Comparison of ENCODE assay signal across 12 cellular contexts in genomic region chr7:66125052-66125694, GRCh38. TPM values are rescaled to one million over a fixed set of nuclear protein-coding genes. Genes with fewer than 3 reads are reported as not detected.
DNase-seq lines count a peak whose midpoint lies in the region; ATAC-seq, FAIRE-seq and TF ChIP-seq lines count a peak whose summit lies in the region.
"Had no signal": no experiment of that assay in that cellular context is flagged by ENCODE, and none has a peak within 500 bp of the region (broad histone marks: within the 10 kb centered on the region; RNA-seq: fewer than 3 reads in every experiment).

No MANE protein-coding gene starts in this region.

- H3K4me3 Mint-ChIP-seq in activated CD4-positive, alpha-beta T cell treated with anti-CD3 and anti-CD28 coated beads, Interleukin-2, amount 10 ng/mL, durations not matched to agents 24 days and 14 days, result peak overlapping the region; percentile 17
- H3K4me3 Mint-ChIP-seq in activated CD4-positive, alpha-beta memory T cell treated with anti-CD3 and anti-CD28 coated beads for 36 hours, result no peak overlapping the region

- H3K36me3 ChIP-seq in heart left ventricle (peaks cover 0 to 8% (median 0%) of the 10 kb centered on the region in 9 donors), spleen (peaks cover 0 to 29% (median 5%) of the 10 kb centered on the region in 6 donors), small intestine (ENCODE audit: control insufficient read depth in 2 of 2, insufficient read depth in 2 of 2, low read length in 2 of 2) (no peaks in the 10 kb centered on the region)

- H3K4me3 ChIP-seq in heart left ventricle (no peak overlapping the region), spleen (peak overlapping the region in 1 of 8 donors; percentile 2), small intestine (ENCODE audit: low read depth in 1 of 2, low read length in 2 of 2) (no peak overlapping the region)

- POLR2A ChIA-PET in activated CD4-positive, alpha-beta memory T cell treated with anti-CD3 and anti-CD28 coated beads for 36 hours (lab: Charles Lee), result interaction anchor here (0.5 kb wide), 1 partner anchor 14 kb away, joined by 3 read pairs; no protein-coding TSS in a partner anchor

- H3K27me3 Mint-ChIP-seq in activated CD4-positive, alpha-beta T cell treated with anti-CD3 and anti-CD28 coated beads, Interleukin-2, amount 10 ng/mL, durations not matched to agents 24 days and 14 days, result no peaks in the 10 kb centered on the region
- no peaks in the 10 kb centered on the region for H3K27me3 Mint-ChIP-seq in activated CD4-positive, alpha-beta memory T cell treated with anti-CD3 and anti-CD28 coated beads for 36 hours

- no peak for FAIRE-seq in small intestine (lab: Jason Lieb, UNC)
- FAIRE-seq: H1 had no signal

- TF ChIP-seq CTCF in heart left ventricle (IDR thresholded peaks at IDR 0.05) (no peak), spleen (IDR thresholded peaks at IDR 0.05 in 8 of 11, conservative IDR thresholded peaks at IDR 0.05 in 3 of 11) (no peak)

- H3K27ac Mint-ChIP-seq in activated CD4-positive, alpha-beta T cell treated with anti-CD3 and anti-CD28 coated beads, Interleukin-2, amount 10 ng/mL, durations not matched to agents 24 days and 14 days, result peak overlapping the region; percentile 12
- H3K27ac Mint-ChIP-seq in activated CD4-positive, alpha-beta memory T cell treated with anti-CD3 and anti-CD28 coated beads for 36 hours, result peak overlapping the region; percentile 47

- peaks cover 0 to 50% (median 32%) of the 10 kb centered on the region in 12 donors for H3K4me1 ChIP-seq in heart left ventricle
- H3K4me1 ChIP-seq in spleen, result peaks cover 19 to 93% (median 70%) of the 10 kb centered on the region in 6 donors
- H3K4me1 ChIP-seq in small intestine (ENCODE audit: control insufficient read depth in 2 of 2, insufficient read depth in 1 of 2, low read depth in 1 of 2, low read length in 1 of 2), result no peaks in the 10 kb centered on the region

- H3K36me3 Mint-ChIP-seq in activated CD4-positive, alpha-beta T cell treated with anti-CD3 and anti-CD28 coated beads, Interleukin-2, amount 10 ng/mL, durations not matched to agents 24 days and 14 days (ENCODE audit: low read depth), result peaks cover 14% of the 10 kb centered on the region
- H3K36me3 Mint-ChIP-seq in activated CD4-positive, alpha-beta memory T cell treated with anti-CD3 and anti-CD28 coated beads for 36 hours, result peaks cover 4% of the 10 kb centered on the region

- CTCF ChIA-PET in activated CD4-positive, alpha-beta memory T cell treated with anti-CD3 and anti-CD28 coated beads for 36 hours (lab: Charles Lee), result no interaction called here

- peaks cover 29% of the 10 kb centered on the region for H3K4me1 Mint-ChIP-seq in activated CD4-positive, alpha-beta T cell treated with anti-CD3 and anti-CD28 coated beads, Interleukin-2, amount 10 ng/mL, durations not matched to agents 24 days and 14 days
- H3K4me1 Mint-ChIP-seq in activated CD4-positive, alpha-beta memory T cell treated with anti-CD3 and anti-CD28 coated beads for 36 hours (ENCODE audit: low read depth), result peaks cover 43% of the 10 kb centered on the region

- no peaks in the 10 kb centered on the region for H3K9me3 ChIP-seq in heart left ventricle
- no peaks in the 10 kb centered on the region for H3K9me3 ChIP-seq in spleen
- no peaks in the 10 kb centered on the region for H3K9me3 ChIP-seq in small intestine (ENCODE audit: control insufficient read depth, low read depth)

- DNase-seq in activated CD4-positive, alpha-beta T cell treated with anti-CD3 and anti-CD28 coated beads, Interleukin-2, amount 10 ng/mL, durations not matched to agents 24 days and 14 days, result no peak
- no peak for DNase-seq in activated CD4-positive, alpha-beta T cell treated with anti-CD3 and anti-CD28 coated beads, Interleukin-2, amount 50 U/mL, for 4 hours
- no peak for DNase-seq in activated CD4-positive, alpha-beta memory T cell treated with anti-CD3 and anti-CD28 coated beads for 36 hours
- DNase-seq in heart left ventricle, result no peak
- no peak for DNase-seq in spleen
- DNase-seq in small intestine, result no peak
- DNase-seq: activated CD4-positive, alpha-beta T cell treated with anti-CD3 and anti-CD28 coated beads, Interleukin-2, amount 50 U/mL, for 48 hours; Karpas-422; NCI-H446 had no signal

- TF ChIP-seq POLR2A in heart left ventricle (IDR thresholded peaks at IDR 0.05) (no peak), spleen (IDR thresholded peaks at IDR 0.05) (no peak)

- ATAC-seq in heart left ventricle, result peak in 3 of 4 donors; percentile 15 to 40 (median 25)
- no peak for ATAC-seq in HG03354 (IDR thresholded peaks at IDR 0.05; ENCODE audit: poor library complexity, severe bottlenecking, unreplicated experiment)
- no peak for ATAC-seq in GM21717 (IDR thresholded peaks at IDR 0.05; ENCODE audit: unreplicated experiment)

- H3K27ac ChIP-seq in heart left ventricle, result peak overlapping the region in 10 of 12 donors; percentile 26 to 66 (median 46)
- H3K27ac ChIP-seq in spleen, result peak overlapping the region in 7 of 8 donors; percentile 57 to 82 (median 71)
- peak overlapping the region in 1 of 2 donors; percentile 39 for H3K27ac ChIP-seq in small intestine (ENCODE audit: low read depth in 1 of 2, low read length in 1 of 2)

- H3K27me3 ChIP-seq in heart left ventricle (no peaks in the 10 kb centered on the region), spleen (replicated peaks in 1 of 7) (no peaks in the 10 kb centered on the region), small intestine (ENCODE audit: control insufficient read depth in 2 of 2, insufficient read depth in 2 of 2, low read length in 2 of 2) (no peaks in the 10 kb centered on the region)

- H3K9me3 Mint-ChIP-seq in activated CD4-positive, alpha-beta T cell treated with anti-CD3 and anti-CD28 coated beads, Interleukin-2, amount 10 ng/mL, durations not matched to agents 24 days and 14 days, result no peaks in the 10 kb centered on the region
- no peaks in the 10 kb centered on the region for H3K9me3 Mint-ChIP-seq in activated CD4-positive, alpha-beta memory T cell treated with anti-CD3 and anti-CD28 coated beads for 36 hours

- intact Hi-C loops in activated CD4-positive, alpha-beta T cell treated with anti-CD3 and anti-CD28 coated beads, Interleukin-2, amount 10 ng/mL, durations not matched to agents 24 days and 14 days (cut with micrococcal nuclease), result no loop called here
- intact Hi-C loops in activated CD4-positive, alpha-beta memory T cell treated with anti-CD3 and anti-CD28 coated beads for 36 hours (cut with micrococcal nuclease), result loop anchor here (1.0 kb wide), 1 partner anchor 10 kb away; no protein-coding TSS in a partner anchor
- intact Hi-C loops in heart left ventricle (cut with DNase I) (no loop called here), spleen (cut with DNase I; ENCODE audit: low total_unique reads) (no loop called here)

- 23 to 25% (median 23%) methylated on average over 4 of the region's 4 CpGs for WGBS in heart left ventricle, 4 donors
- 20 to 33% (median 21%) methylated on average over 4 of the region's 4 CpGs for WGBS in spleen, 5 donors
- 44 to 49% (median 49%) methylated on average over 4 of the region's 4 CpGs for WGBS in small intestine, 3 donors

RNA-seq across cellular contexts. Expression of gene CRCP, which starts 10.5 kb away (rescaled TPM):
- total RNA-seq in activated CD4-positive, alpha-beta T cell treated with anti-CD3 and anti-CD28 coated beads, Interleukin-2, amount 10 ng/mL, durations not matched to agents 24 days and 14 days, result 37.2 and 41.9 TPM in 2 replicates
- total RNA-seq in activated CD4-positive, alpha-beta memory T cell treated with anti-CD3 and anti-CD28 coated beads for 36 hours, result 10 to 100 TPM; 19.3 to 19.6 TPM
- total RNA-seq in heart left ventricle, result 10 to 100 TPM; 15.1 to 69.4 (median 24.1) TPM
- 10 to 100 TPM; 14.7 to 17.7 TPM for polyA plus RNA-seq in heart left ventricle
- 10 to 100 TPM; 30.3 to 46.2 (median 42.5) TPM for total RNA-seq in spleen
- polyA plus RNA-seq in spleen, result 10 to 100 TPM; 11.5 to 30.9 (median 12.0) TPM
- polyA plus RNA-seq in small intestine, result 10 to 100 TPM; 14.5 to 23.0 (median 21.3) TPM

RNA-seq across cellular contexts. Expression of gene ASL, which starts 49.6 kb away (rescaled TPM):
- 37.8 and 40.5 TPM in 2 replicates for total RNA-seq in activated CD4-positive, alpha-beta T cell treated with anti-CD3 and anti-CD28 coated beads, Interleukin-2, amount 10 ng/mL, durations not matched to agents 24 days and 14 days
- total RNA-seq in activated CD4-positive, alpha-beta memory T cell treated with anti-CD3 and anti-CD28 coated beads for 36 hours, result 10 to 100 TPM; 26.2 to 26.8 TPM
- total RNA-seq in heart left ventricle (10 to 100 TPM in 8 of 9 donors, 1 to 10 TPM in 1; 9.7 to 23.1 (median 13.2) TPM), spleen (10 to 100 TPM; 30.9 to 45.1 (median 39.3) TPM)
- polyA plus RNA-seq in heart left ventricle (10 to 100 TPM in 1 of 2 donors, 1 to 10 TPM in 1; 8.1 to 23.3 TPM), spleen (10 to 100 TPM; 24.6 to 56.4 (median 51.2) TPM), small intestine (100 to 1,000 TPM; 115 to 153 (median 144) TPM)

Comparison
In these comparisons a context has a peak if more than half of its experiments do, and no peak if none do; other contexts are left out.
1. ATAC-seq: peak in heart left ventricle (3 of 4); none in HG03354 (single experiment) and GM21717 (single experiment).